In the genomic region with DNA sequence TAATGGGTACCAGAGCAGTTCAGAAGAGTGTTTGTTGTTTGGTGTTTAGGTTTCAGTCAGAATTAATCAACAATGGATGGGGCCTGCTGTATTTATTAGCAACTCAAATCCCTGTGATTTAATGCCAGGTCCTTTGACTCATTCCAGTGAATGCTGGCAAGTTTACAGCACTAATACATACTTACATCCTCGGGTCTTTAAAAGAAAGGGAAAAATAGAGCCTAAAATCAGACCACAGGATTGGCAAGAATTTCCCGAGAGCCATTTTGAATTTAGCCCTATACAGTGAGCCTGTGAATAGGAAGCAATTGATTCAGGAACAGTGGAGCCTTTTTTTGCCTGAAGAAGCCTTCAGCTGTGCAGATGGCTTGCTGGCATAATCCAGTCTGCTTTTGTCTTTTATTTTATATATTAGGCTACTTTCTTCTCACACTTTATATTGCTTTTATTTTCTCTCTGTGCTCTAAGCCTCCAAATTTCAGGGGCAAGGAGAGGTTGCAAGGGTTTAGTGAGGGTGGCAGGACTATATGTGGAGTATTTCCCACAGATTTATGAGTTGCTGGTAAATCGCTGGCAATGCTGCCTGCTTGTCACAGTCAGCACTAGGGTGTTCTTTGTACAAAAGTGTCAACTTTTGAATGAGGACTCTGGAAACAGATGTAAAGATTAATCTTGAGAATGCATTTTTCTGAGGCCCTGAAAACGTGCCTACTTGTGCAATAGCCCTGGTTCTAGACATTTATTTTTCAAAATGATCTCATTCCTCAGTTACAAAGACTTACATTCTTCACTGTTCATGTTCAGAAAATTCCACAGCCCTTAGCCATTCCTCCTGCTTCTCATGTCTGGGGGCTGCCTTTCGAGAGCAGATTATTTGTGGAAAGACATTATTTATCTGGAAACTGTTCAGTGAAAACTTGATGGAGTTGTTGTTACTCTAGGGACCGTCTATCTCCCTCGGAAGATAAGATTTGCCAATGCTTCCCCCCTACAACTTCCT, we compare ENCODE assay signal across 7 cellular contexts.
A peak's percentile ranks its signal among the peaks of the same experiment; 100 is the strongest.
DNase-seq lines count a peak whose midpoint lies in the region; TF ChIP-seq lines count a peak whose summit lies in the region.

No MANE protein-coding gene starts in this region.

- no peak overlapping the region for H3K27ac ChIP-seq in mesendoderm (ENCODE audit: low read depth, low read length)

- no peak overlapping the region for H3K23ac ChIP-seq in mesendoderm (ENCODE audit: low read length)

- no peak overlapping the region for H2BK15ac ChIP-seq in mesendoderm (replicated peaks; ENCODE audit: low read depth)

- H3K9me3 Mint-ChIP-seq in type B pancreatic cell: peaks cover 4% of the 10 kb centered on the region

- H3K79me2 ChIP-seq in mesendoderm (ENCODE audit: control insufficient read depth, insufficient read depth, low read length): no peaks in the 10 kb centered on the region

- TF ChIP-seq CTCF in type B pancreatic cell (conservative IDR thresholded peaks at IDR 0.05): no peak

- no peak overlapping the region for H3K4me3 ChIP-seq in mesendoderm (ENCODE audit: low read length)

- H4K8ac ChIP-seq in mesendoderm (ENCODE audit: low read depth, low read length): no peak overlapping the region

- H3K4ac ChIP-seq in mesendoderm (ENCODE audit: low read depth, low read length): no peak overlapping the region

- no peaks in the 10 kb centered on the region for H3K79me1 ChIP-seq in mesendoderm (ENCODE audit: low read length)

- H3K4me3 Mint-ChIP-seq in type B pancreatic cell: peak overlapping the region; percentile 35

- no peaks in the 10 kb centered on the region for H3K27me3 Mint-ChIP-seq in type B pancreatic cell

- H2BK120ac ChIP-seq in mesendoderm (ENCODE audit: low read depth, low read length): no peak overlapping the region

- WGBS in mesendoderm (ENCODE audit: extremely low coverage, insufficient coverage, low lambda C conversion rate): no CpG with 5 or more reads among the region's 7 CpGs

- no peaks in the 10 kb centered on the region for H3K36me3 ChIP-seq in mesendoderm (ENCODE audit: control insufficient read depth, insufficient read depth, low read length)

- no peak overlapping the region for H3K9ac ChIP-seq in mesendoderm (ENCODE audit: low read length)

- no peak overlapping the region for H3K56ac ChIP-seq in mesendoderm (ENCODE audit: low read length)

- peaks cover 3% of the 10 kb centered on the region for H3K36me3 Mint-ChIP-seq in type B pancreatic cell

- no peak overlapping the region for H2AK5ac ChIP-seq in mesendoderm (ENCODE audit: low read length)

- no peak overlapping the region for H2BK5ac ChIP-seq in mesendoderm (ENCODE audit: low read length)

- no peaks in the 10 kb centered on the region for H3K4me1 ChIP-seq in mesendoderm (ENCODE audit: control insufficient read depth, low read depth, low read length)

- peaks cover 14% of the 10 kb centered on the region for H3K4me1 Mint-ChIP-seq in type B pancreatic cell (ENCODE audit: unreplicated experiment)

- no peak overlapping the region for H3K4me2 ChIP-seq in mesendoderm (ENCODE audit: low read length)

- H3K27ac Mint-ChIP-seq in type B pancreatic cell: peak overlapping the region; percentile 8

- H3K27me3 ChIP-seq in mesendoderm (ENCODE audit: insufficient read depth, low read length, poor library complexity): no peaks in the 10 kb centered on the region

- DNase-seq in RPMI7951 (ENCODE audit: low read depth) (peak; percentile 90), epidermal melanocyte (ENCODE audit: insufficient read length, low spot score) (peak; percentile 74), mesendoderm (peak; percentile 47), type B pancreatic cell (ENCODE audit: extremely low spot score, unreplicated experiment) (no peak), DMS114 treated with DMSO at 0.1 percent for 48 hours (lab: John Stamatoyannopoulos, UW; ENCODE audit: unreplicated experiment) (no peak), T-helper 1 cell (no peak)
- no peak for DNase-seq in activated T-cell treated with anti-CD3 and anti-CD28 coated beads, Interleukin-2, amount 50 U/mL, for 48 hours

- H4K5ac ChIP-seq in mesendoderm (ENCODE audit: low read length): no peak overlapping the region

- H3K18ac ChIP-seq in mesendoderm (ENCODE audit: low read length): peak overlapping the region; percentile 23

Comparison
In these comparisons a context has a peak if more than half of its experiments do, and no peak if none do; other contexts are left out.
1. DNase-seq: peak in RPMI7951 (single experiment), epidermal melanocyte (single experiment) and mesendoderm (single experiment); none in type B pancreatic cell (single experiment), DMS114 treated with DMSO at 0.1 percent for 48 hours (single experiment), T-helper 1 cell (0 of 5) and activated T-cell treated with anti-CD3 and anti-CD28 coated beads, Interleukin-2, amount 50 U/mL, for 48 hours (0 of 2).